10 cellular contexts compared by ENCODE assay signal in the genomic region with DNA sequence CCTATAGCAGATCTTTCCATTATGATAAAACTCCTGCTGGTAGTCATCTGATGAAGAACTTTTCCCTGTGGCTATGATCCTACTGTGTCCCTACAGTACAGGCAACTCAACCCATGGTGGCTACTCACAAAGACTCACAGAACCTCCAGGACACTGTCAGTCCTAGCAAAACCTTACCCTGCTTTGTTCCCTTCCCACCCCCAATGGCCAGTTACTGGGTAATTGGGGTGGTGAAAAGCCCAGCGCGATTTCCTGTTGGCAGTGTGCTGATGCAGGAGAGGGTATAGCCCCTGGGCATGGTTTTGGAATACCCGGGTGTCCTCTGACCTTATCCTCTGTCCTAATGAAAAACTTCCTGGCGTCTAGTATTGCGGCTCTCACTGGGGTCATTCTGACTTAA. TPM values are rescaled to one million over a fixed set of nuclear protein-coding genes. Genes with fewer than 3 reads are reported as not detected.
DNase-seq lines count a peak whose midpoint lies in the region; ATAC-seq, FAIRE-seq and TF ChIP-seq lines count a peak whose summit lies in the region.
"Had no signal": no experiment of that assay in that cellular context is flagged by ENCODE, and none has a peak within 500 bp of the region (broad histone marks: within the 10 kb centered on the region; RNA-seq: fewer than 3 reads in every experiment).

No MANE protein-coding gene starts in this region.

- WGBS in A549 (ENCODE audit: missing lambda C conversion rate), result 78% methylated on average over 5 of the region's 5 CpGs

- H3K4me1 ChIP-seq in A549 (no peaks in the 10 kb centered on the region), MM.1S (ENCODE audit: low read length) (peaks cover 34% of the 10 kb centered on the region), muscle layer of duodenum (ENCODE audit: control insufficient read depth in 1 of 2, insufficient read depth in 2 of 2, low read length in 2 of 2) (peaks cover 0 to 20% of the 10 kb centered on the region in 2 donors), OCI-LY7 (ENCODE audit: insufficient read depth, low read length, poor library complexity, severe bottlenecking) (no peaks in the 10 kb centered on the region)

- H3K4me1 Mint-ChIP-seq in activated CD4-positive, alpha-beta memory T cell treated with anti-CD3 and anti-CD28 coated beads for 36 hours (ENCODE audit: low read depth), result peaks cover 6% of the 10 kb centered on the region

- peak overlapping the region; percentile 95 for H3K4me2 ChIP-seq in A549
- H3K4me2 ChIP-seq in MM.1S (ENCODE audit: low read depth, low read length), result peak overlapping the region; percentile 80; the same call in 1 of the 2 replicates
- H3K4me2 ChIP-seq in OCI-LY7 (ENCODE audit: low read length), result no peak overlapping the region

- H3K9me3 ChIP-seq in A549, result peaks cover 25% of the 10 kb centered on the region; the same call in 2 of the 3 replicates
- H3K9me3 ChIP-seq in MM.1S (replicated peaks; ENCODE audit: insufficient read depth, low read length), result no peaks in the 10 kb centered on the region
- H3K9me3 ChIP-seq in muscle layer of duodenum (ENCODE audit: control insufficient read depth in 1 of 2, low read length in 2 of 2), result peaks cover 4% of the 10 kb centered on the region in 2 donors
- no peaks in the 10 kb centered on the region for H3K9me3 ChIP-seq in OCI-LY7 (ENCODE audit: low read length)

- no peak overlapping the region for H3K9ac ChIP-seq in MM.1S (ENCODE audit: low read length)

- H3K36me3 Mint-ChIP-seq in activated CD4-positive, alpha-beta memory T cell treated with anti-CD3 and anti-CD28 coated beads for 36 hours, result peaks cover 9% of the 10 kb centered on the region

- no peak overlapping the region for H3K27ac Mint-ChIP-seq in activated CD4-positive, alpha-beta memory T cell treated with anti-CD3 and anti-CD28 coated beads for 36 hours

- H3K79me2 ChIP-seq in MM.1S (ENCODE audit: low read length), result peaks cover 34% of the 10 kb centered on the region
- H3K79me2 ChIP-seq in OCI-LY7 (ENCODE audit: insufficient read depth, low read depth, low read length), result no peaks in the 10 kb centered on the region

- TF ChIP-seq RAD21 in A549 (conservative IDR thresholded peaks at IDR 0.05 in 1 of 2, IDR thresholded peaks at IDR 0.05 in 1 of 2), result no peak

- H3F3A ChIP-seq in MM.1S (ENCODE audit: insufficient read depth, low read length), result peaks cover 35% of the 10 kb centered on the region

- intact Hi-C loops in activated CD4-positive, alpha-beta memory T cell treated with anti-CD3 and anti-CD28 coated beads for 36 hours (cut with micrococcal nuclease), result no loop called here
- intact Hi-C loops in OCI-LY7 (cut with micrococcal nuclease; ENCODE audit: unreplicated experiment), result no loop called here

- H3K27me3 ChIP-seq in MM.1S (replicated peaks; ENCODE audit: insufficient read depth, low read length) (no peaks in the 10 kb centered on the region), muscle layer of duodenum (ENCODE audit: low read depth, low read length) (no peaks in the 10 kb centered on the region)

- FAIRE-seq in A549 (lab: Jason Lieb, UNC), result no peak
- FAIRE-seq: endometrium, G401.6 had no signal

- H3K27ac ChIP-seq in A549 (no peak overlapping the region; a peak in 1 of 6 replicates), MM.1S (ENCODE audit: low read length) (no peak overlapping the region), muscle layer of duodenum (ENCODE audit: low read length) (peak overlapping the region; percentile 96), OCI-LY7 (ENCODE audit: low read depth, low read length, poor library complexity, severe bottlenecking) (no peak overlapping the region)

- no peak overlapping the region for H3K4me3 Mint-ChIP-seq in activated CD4-positive, alpha-beta memory T cell treated with anti-CD3 and anti-CD28 coated beads for 36 hours

- H4K20me1 ChIP-seq in MM.1S (ENCODE audit: insufficient read depth, low read length), result no peaks in the 10 kb centered on the region
- no peaks in the 10 kb centered on the region for H4K20me1 ChIP-seq in OCI-LY7 (ENCODE audit: insufficient read depth, low read length)

- TF ChIP-seq EP300 in A549 (IDR thresholded peaks at IDR 0.05), result no peak

- TF ChIP-seq POLR2A in A549 (IDR thresholded peaks at IDR 0.05; ENCODE audit: low read length), result no peak

- H3K4me3 ChIP-seq in A549 (peak overlapping the region; percentile 63; the same call in 2 of the 3 replicates), MM.1S (ENCODE audit: low read length) (0 out of 2 replicates have a peak overlapping the region, but pooled peaks have one; percentile 95), muscle layer of duodenum (ENCODE audit: low read depth in 1 of 2, low read length in 2 of 2) (peak overlapping the region; percentile 78 to 93), OCI-LY7 (ENCODE audit: low read depth, low read length, poor library complexity, severe bottlenecking) (no peak overlapping the region)

- ATAC-seq in A549 (peak; percentile 24 to 30; a peak in 3 of 6 replicates), HG02840 (IDR thresholded peaks at IDR 0.05; ENCODE audit: low FRiP score, unreplicated experiment) (no peak)

- no peak for DNase-seq in A549 (ENCODE audit: low read depth in 1 of 2, low spot score in 1 of 2)
- no peak for DNase-seq in MM.1S
- DNase-seq in ecto neural progenitor cell (ENCODE audit: low spot score), result peak; percentile 56
- DNase-seq in activated CD4-positive, alpha-beta memory T cell treated with anti-CD3 and anti-CD28 coated beads for 36 hours, result no peak
- no peak for DNase-seq in OCI-LY7 (ENCODE audit: low spot score)
- DNase-seq in globus pallidus (ENCODE audit: low spot score), result no peak

- H3K36me3 ChIP-seq in MM.1S (replicated peaks; ENCODE audit: insufficient read depth, low read length) (0 out of 2 replicates have a peak, but pooled peaks cover 3% of the 10 kb centered on the region), muscle layer of duodenum (ENCODE audit: control insufficient read depth in 1 of 2, insufficient read depth in 2 of 2, low read length in 2 of 2) (peaks cover 0 to 4% of the 10 kb centered on the region in 2 donors), OCI-LY7 (ENCODE audit: insufficient read depth, low read length) (no peaks in the 10 kb centered on the region)

- H3K9me2 ChIP-seq in MM.1S (replicated peaks; ENCODE audit: insufficient read depth, low read length), result no peaks in the 10 kb centered on the region
- H3K9me2 ChIP-seq in OCI-LY7 (ENCODE audit: insufficient read depth, low read length), result no peaks in the 10 kb centered on the region

- TF ChIP-seq CTCF in A549 (IDR thresholded peaks at IDR 0.05) (no peak), MM.1S (IDR thresholded peaks at IDR 0.05; ENCODE audit: low read length) (no peak), OCI-LY7 (conservative IDR thresholded peaks at IDR 0.05; ENCODE audit: low read length) (no peak)

- no peak overlapping the region for H2AFZ ChIP-seq in MM.1S (ENCODE audit: low read length)
- no peak overlapping the region for H2AFZ ChIP-seq in OCI-LY7 (ENCODE audit: low read length)

- no TSS peak for BruUV-seq in OCI-LY7 (replicated peaks; lab: Mats Ljungman, UMichigan)

- H3K9me3 Mint-ChIP-seq in activated CD4-positive, alpha-beta memory T cell treated with anti-CD3 and anti-CD28 coated beads for 36 hours, result peaks cover 23% of the 10 kb centered on the region

- POLR2A ChIA-PET in A549 (lab: Yijun Ruan, JAX) (no interaction called here), OCI-LY7 (lab: Charles Lee) (no interaction called here)
- POLR2A ChIA-PET in activated CD4-positive, alpha-beta memory T cell treated with anti-CD3 and anti-CD28 coated beads for 36 hours (lab: Charles Lee), result no interaction called here

- H3K27me3 Mint-ChIP-seq in activated CD4-positive, alpha-beta memory T cell treated with anti-CD3 and anti-CD28 coated beads for 36 hours, result peaks cover 3% of the 10 kb centered on the region

- CTCF ChIA-PET in A549 (lab: Yijun Ruan, JAX), result no interaction called here
- CTCF ChIA-PET in activated CD4-positive, alpha-beta memory T cell treated with anti-CD3 and anti-CD28 coated beads for 36 hours (lab: Charles Lee), result no interaction called here
- CTCF ChIA-PET in OCI-LY7 (lab: Charles Lee; ENCODE audit: unreplicated experiment), result no interaction called here

TF ChIP-seq in A549, 52 proteins besides CTCF, POLR2A, EP300 and RAD21:
- TF ChIP-seq, protein P1, sequence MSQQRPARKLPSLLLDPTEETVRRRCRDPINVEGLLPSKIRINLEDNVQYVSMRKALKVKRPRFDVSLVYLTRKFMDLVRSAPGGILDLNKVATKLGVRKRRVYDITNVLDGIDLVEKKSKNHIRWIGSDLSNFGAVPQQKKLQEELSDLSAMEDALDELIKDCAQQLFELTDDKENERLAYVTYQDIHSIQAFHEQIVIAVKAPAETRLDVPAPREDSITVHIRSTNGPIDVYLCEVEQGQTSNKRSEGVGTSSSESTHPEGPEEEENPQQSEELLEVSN (IDR thresholded peaks at IDR 0.05; ENCODE audit: borderline replicate concordance, low read depth), result no peak
- no peak for TF ChIP-seq CHD2 (IDR thresholded peaks at IDR 0.05; ENCODE audit: low read length, partially characterized antibody)

RNA-seq across cellular contexts. Expression of a gene that starts 0.5 kb away (rescaled TPM):
- polyA plus RNA-seq in A549 (2011; rRNA removed) (3.8 and 4.5 TPM in 2 replicates), A549 (2017; fragmentation: RNase III; extraction: RNeasy Plus Mini Kit Qiagen cat#74134 plus additional on column Dnase treatment) (0.98 to 1.5 TPM (median 1.0 TPM) in 3 replicates)
- polyA plus RNA-seq in A549 (2012; cell fraction: cytosol; rRNA removed), result 0.78 and 1.0 TPM in 2 replicates
- polyA plus RNA-seq in A549 (2012; cell fraction: nucleus; rRNA removed), result 0.62 and 0.82 TPM in 2 replicates
- 3.5 and 4.1 TPM in 2 replicates for polyA minus RNA-seq in A549 (2011; rRNA and poly(A)+ RNA removed)
- 1 to 10 TPM; 1.8 TPM for total RNA-seq in activated CD4-positive, alpha-beta memory T cell treated with anti-CD3 and anti-CD28 coated beads for 36 hours
- total RNA-seq in OCI-LY7 (2014; rRNA removed; shearing (Covaris generic)), result 0.18 and 0.35 TPM in 2 replicates
- total RNA-seq in OCI-LY7 (2022), result 0.20 and 0.32 TPM in 2 replicates
